ENCODE assay signal across 21 cellular contexts in genomic region chr1:217524787-217525520, GRCh38.
DNase-seq lines count a peak whose midpoint lies in the region; ATAC-seq, FAIRE-seq and TF ChIP-seq lines count a peak whose summit lies in the region.
"Had no signal": no experiment of that assay in that cellular context is flagged by ENCODE, and none has a peak within 500 bp of the region (broad histone marks: within the 10 kb centered on the region; RNA-seq: fewer than 3 reads in every experiment).

No MANE protein-coding gene starts in this region.

- no peaks in the 10 kb centered on the region for H3K27me3 ChIP-seq in left lung
- H3K27me3 ChIP-seq: BLaER1, dorsolateral prefrontal cortex, esophagus squamous epithelium had no signal

- intact Hi-C loops in kidney (cut with DNase I) = no loop called here
- intact Hi-C loops in left lung (cut with DNase I) = no loop called here
- intact Hi-C loops in mucosa of descending colon (cut with DNase I, micrococcal nuclease) = no loop called here

- H3K9me3 ChIP-seq in kidney (ENCODE audit: control insufficient read depth in 1 of 2, low read length in 2 of 2) = no peaks in the 10 kb centered on the region
- no peaks in the 10 kb centered on the region for H3K9me3 ChIP-seq in left lung
- H3K9me3 ChIP-seq in mucosa of descending colon = no peaks in the 10 kb centered on the region
- H3K9me3 ChIP-seq: BLaER1, esophagus squamous epithelium had no signal

- H3K4me1 ChIP-seq in kidney (ENCODE audit: control insufficient read depth in 1 of 2, insufficient read depth in 1 of 2, low read depth in 1 of 2, low read length in 2 of 2) (no peaks in the 10 kb centered on the region), left lung (no peaks in the 10 kb centered on the region), mucosa of descending colon (ENCODE audit: low read depth) (no peaks in the 10 kb centered on the region)
- H3K4me1 ChIP-seq: BLaER1, esophagus squamous epithelium had no signal

- H3K9ac ChIP-seq in kidney (ENCODE audit: low read length in 2 of 2) = no peak overlapping the region
- H3K9ac ChIP-seq: BLaER1 had no signal

- H3K4me3 ChIP-seq in choroid plexus epithelial cell (ENCODE audit: low read depth, low read length) (no peak overlapping the region), kidney (ENCODE audit: low read length in 2 of 2) (no peak overlapping the region), left lung (no peak overlapping the region), mucosa of descending colon (no peak overlapping the region)
- H3K4me3 ChIP-seq: BLaER1, dorsolateral prefrontal cortex, esophagus squamous epithelium had no signal

- peak; percentile 29 for FAIRE-seq in kidney (lab: Jason Lieb, UNC)
- FAIRE-seq: GM18507 had no signal

- TF ChIP-seq CTCF in choroid plexus epithelial cell (conservative IDR thresholded peaks at IDR 0.05; ENCODE audit: low read depth, low read length) (no peak), kidney (IDR thresholded peaks at IDR 0.05; ENCODE audit: borderline replicate concordance, extremely low read depth, insufficient read depth) (no peak), left lung (IDR thresholded peaks at IDR 0.05) (no peak), mucosa of descending colon (IDR thresholded peaks at IDR 0.05) (no peak)

- ATAC-seq in left lung (no peak), mucosa of descending colon (no peak)
- ATAC-seq: Panc1 had no signal

- DNase-seq in AG08396 (ENCODE audit: low spot score) = peak; percentile 39
- DNase-seq in LHCN-M2 (ENCODE audit: low read depth) = peak; percentile 40
- peak; percentile 57 for DNase-seq in choroid plexus epithelial cell (ENCODE audit: low read depth)
- no peak for DNase-seq in kidney
- DNase-seq in T-helper 2 cell = no peak
- DNase-seq in SIG-M5 treated with dmso at 0.1 percent for 504 hours (lab: John Stamatoyannopoulos, UW; ENCODE audit: unreplicated experiment) = no peak
- no peak for DNase-seq in left lung
- no peak for DNase-seq in mucosa of descending colon
- DNase-seq: activated CD4-positive, alpha-beta T cell treated with anti-CD3 and anti-CD28 coated beads, Interleukin-2, amount 10 ng/mL, durations not matched to agents 7 days and 5 days; aorta; DMS153; dorsolateral prefrontal cortex; esophagus squamous epithelium; hypothalamus; KG1; NCI-H1105; NCI-H82; stimulated activated CD4-positive, alpha-beta T cell treated with anti-CD3 and anti-CD28 coated beads, Interleukin-1b, Interleukin-23, amount 100 ng/mL, for 48 hours had no signal

- H3K36me3 ChIP-seq in kidney (ENCODE audit: control insufficient read depth in 1 of 2, insufficient read depth in 2 of 2, low read length in 2 of 2) (no peaks in the 10 kb centered on the region), left lung (no peaks in the 10 kb centered on the region), mucosa of descending colon (ENCODE audit: low read depth) (no peaks in the 10 kb centered on the region)
- H3K36me3 ChIP-seq: BLaER1, esophagus squamous epithelium had no signal

- H3K27ac ChIP-seq in kidney (ENCODE audit: low read depth in 2 of 2, low read length in 2 of 2) = no peak overlapping the region
- no peak overlapping the region for H3K27ac ChIP-seq in left lung
- H3K27ac ChIP-seq: BLaER1, dorsolateral prefrontal cortex, esophagus squamous epithelium had no signal

Comparison
In these comparisons a context has a peak if more than half of its experiments do, and no peak if none do; other contexts are left out.
1. DNase-seq: peak in AG08396 (single experiment), LHCN-M2 (single experiment) and choroid plexus epithelial cell (single experiment); none in kidney (single experiment), T-helper 2 cell (0 of 5), SIG-M5 treated with dmso at 0.1 percent for 504 hours (single experiment), left lung (0 of 2) and mucosa of descending colon (0 of 3).